ENCODE assay signal across 9 cellular contexts in the genomic region with DNA sequence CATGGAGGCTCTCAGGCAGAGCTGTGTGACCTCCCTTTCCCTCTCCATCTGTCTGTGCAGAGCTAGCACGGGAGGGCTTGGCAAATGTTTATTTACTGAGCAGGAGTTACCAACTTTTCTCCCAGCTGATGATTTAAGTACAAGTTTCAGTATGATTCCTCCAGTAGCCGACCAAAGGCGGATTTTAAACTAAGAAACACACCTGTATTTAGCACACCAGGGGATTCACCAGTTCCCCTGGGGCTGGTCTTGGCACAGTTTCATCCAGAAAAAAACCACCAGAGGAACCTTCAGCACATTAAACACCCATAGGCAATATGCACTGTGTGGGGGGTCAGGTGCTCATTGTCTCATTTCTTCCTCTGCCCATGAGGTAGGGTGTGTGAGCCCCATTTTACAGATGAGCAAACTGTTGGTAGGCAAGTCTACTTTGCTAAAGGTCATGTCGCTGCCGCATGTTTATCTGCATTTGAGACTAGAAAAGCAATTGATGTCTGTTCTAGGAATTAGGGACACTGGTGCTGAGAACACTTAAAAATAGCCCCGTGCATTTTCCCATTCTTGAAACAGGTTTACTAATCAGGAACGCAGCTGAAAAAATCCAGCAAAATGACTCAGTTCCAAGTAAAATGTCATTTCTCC.
A peak's percentile ranks its signal among the peaks of the same experiment; 100 is the strongest.
DNase-seq lines count a peak whose midpoint lies in the region; ATAC-seq and TF ChIP-seq lines count a peak whose summit lies in the region.
"Had no signal": no experiment of that assay in that cellular context is flagged by ENCODE, and none has a peak within 500 bp of the region (broad histone marks: within the 10 kb centered on the region; RNA-seq: fewer than 3 reads in every experiment).

No MANE protein-coding gene starts in this region.

- in situ Hi-C loops in G401 (cut with HindIII; ENCODE audit: low sequenced_read_pairs): no loop called here

- H3K9me3 Mint-ChIP-seq in activated naive CD8-positive, alpha-beta T cell (ENCODE audit: low read depth): peaks cover 4% of the 10 kb centered on the region

- no peaks in the 10 kb centered on the region for H3K4me1 ChIP-seq in uterus

- H3K4me3 ChIP-seq in uterus: no peak overlapping the region

- intact Hi-C loops in uterus (cut with DNase I; ENCODE audit: low total_unique reads): no loop called here

- TF ChIP-seq POLR2A in uterus (IDR thresholded peaks at IDR 0.05): no peak

- H3K36me3 Mint-ChIP-seq in activated naive CD8-positive, alpha-beta T cell: peaks cover 6% of the 10 kb centered on the region

- no peaks in the 10 kb centered on the region for H3K9me3 ChIP-seq in uterus

- POLR2A ChIA-PET in GM10248 (lab: Yijun Ruan, JAX): interaction anchor here (1.2 to 2.2 kb wide), 3 partner anchors 11 to 167 kb away, joined by 6 to 9 read pairs (median 7); partner anchors contain the start of gene ID2

- no peak for TF ChIP-seq CTCF in GM10248 (IDR thresholded peaks at IDR 0.05; ENCODE audit: control extremely low read depth, extremely low read depth, low read depth, missing control alignments)
- no peak for TF ChIP-seq CTCF in uterus (IDR thresholded peaks at IDR 0.05)

- peaks cover 29% of the 10 kb centered on the region for H3K4me1 Mint-ChIP-seq in activated naive CD8-positive, alpha-beta T cell (ENCODE audit: low read depth)

- CTCF ChIA-PET in GM10248 (lab: Yijun Ruan, JAX): interaction anchor here (1.1 to 1.7 kb wide), 4 partner anchors 18 to 267 kb away, joined by 3 to 5 read pairs (median 3); no protein-coding TSS in a partner anchor

- H3K27me3 Mint-ChIP-seq in activated naive CD8-positive, alpha-beta T cell: no peaks in the 10 kb centered on the region

- peak overlapping the region; percentile 93 for H3K27ac Mint-ChIP-seq in activated naive CD8-positive, alpha-beta T cell

- DNase-seq in GM10248 (ENCODE audit: extremely low spot score) (peak; percentile 77), DMS153 (lab: John Stamatoyannopoulos, UW) (no peak), uterus (no peak), NOMO-1 (lab: John Stamatoyannopoulos, UW; ENCODE audit: unreplicated experiment in 2 of 2) (no peak), G401 (ENCODE audit: low spot score) (no peak)

- H3K4me3 Mint-ChIP-seq in activated naive CD8-positive, alpha-beta T cell: peak overlapping the region; percentile 18

- H3K27ac ChIP-seq in uterus: peak overlapping the region in 1 of 2 donors; percentile 37

- ATAC-seq in GM19467 (IDR thresholded peaks at IDR 0.05; ENCODE audit: unreplicated experiment) (peak; percentile 47), HG03520 (IDR thresholded peaks at IDR 0.05; ENCODE audit: unreplicated experiment) (peak; percentile 45)
- ATAC-seq: HCT116 had no signal

- no peaks in the 10 kb centered on the region for H3K36me3 ChIP-seq in uterus

- H3K27me3 ChIP-seq in uterus: no peaks in the 10 kb centered on the region
